Comparison of ENCODE assay signal across 8 cellular contexts in genomic region chr10:84194424-84195043, GRCh38. TPM values are rescaled to one million over a fixed set of nuclear protein-coding genes. Genes with fewer than 3 reads are reported as not detected.
A peak's percentile ranks its signal among the peaks of the same experiment; 100 is the strongest.
DNase-seq lines count a peak whose midpoint lies in the region; ATAC-seq and TF ChIP-seq lines count a peak whose summit lies in the region.

TSS of gene CDHR1 (plus strand) at chr10:84194537. CDS start at chr10:84194761, 224 bp downstream.

- ATAC-seq in GM18508 (IDR thresholded peaks at IDR 0.05; ENCODE audit: insufficient read depth, unreplicated experiment): peak; percentile 56
- peak; percentile 58 for ATAC-seq in HG02623 (IDR thresholded peaks at IDR 0.05; ENCODE audit: unreplicated experiment)
- no peak for ATAC-seq in GM18870 (IDR thresholded peaks at IDR 0.05; ENCODE audit: unreplicated experiment)

- peaks cover 61% of the 10 kb centered on the region for H3K27me3 ChIP-seq in iPS-15b (ENCODE audit: control insufficient read depth, insufficient read depth, low read length)
- peaks cover 63% of the 10 kb centered on the region for H3K27me3 ChIP-seq in smooth muscle cell (ENCODE audit: low read depth)

- H3K4me1 ChIP-seq in iPS-15b (ENCODE audit: control insufficient read depth, insufficient read depth, low read length): peaks cover 3% of the 10 kb centered on the region
- H3K4me1 ChIP-seq in smooth muscle cell (ENCODE audit: low read depth): no peaks in the 10 kb centered on the region

- H4K20me1 ChIP-seq in smooth muscle cell (ENCODE audit: low read depth): no peaks in the 10 kb centered on the region

- TF ChIP-seq CTCF in smooth muscle cell (IDR thresholded peaks at IDR 0.05; ENCODE audit: borderline replicate concordance, insufficient read depth, poor library complexity, severe bottlenecking): no peak

- H3K4me2 ChIP-seq in smooth muscle cell: peak within 1 kb of the TSS; percentile 97

- H3K9ac ChIP-seq in iPS-15b (ENCODE audit: low read depth, low read length): no peak within 1 kb of the TSS
- no peak within 1 kb of the TSS for H3K9ac ChIP-seq in smooth muscle cell (ENCODE audit: low read depth)

- H3K36me3 ChIP-seq in iPS-15b (ENCODE audit: control insufficient read depth, insufficient read depth, low read length): peaks cover 4% of the 10 kb centered on the region
- no peaks in the 10 kb centered on the region for H3K36me3 ChIP-seq in smooth muscle cell (ENCODE audit: low read depth)

- H3F3A ChIP-seq in smooth muscle cell (ENCODE audit: low read depth): no peaks in the 10 kb centered on the region

- peak; percentile 63 for DNase-seq in NCI-H510A treated with DMSO at 0.1 percent for 48 hours (lab: John Stamatoyannopoulos, UW)
- peak; percentile 29 for DNase-seq in activated naive CD4-positive, alpha-beta T cell treated with Interleukin-2 at 50 U/mL for 16 hours
- peak; percentile 32 for DNase-seq in smooth muscle cell (lab: John Stamatoyannopoulos, UW; ENCODE audit: unreplicated experiment)
- DNase-seq in NK-92 treated with Interleukin-12 subunit alpha and Interleukin-12 subunit beta, amount 100 ng/mL, for 24 hours (lab: John Stamatoyannopoulos, UW): no peak

- H3K27ac ChIP-seq in smooth muscle cell (ENCODE audit: low read depth): no peak within 1 kb of the TSS

- H2AFZ ChIP-seq in smooth muscle cell (ENCODE audit: low read depth): peak within 1 kb of the TSS; percentile 94

- peak within 1 kb of the TSS; percentile 68 for H3K4me3 ChIP-seq in iPS-15b (ENCODE audit: low read depth, low read length)
- H3K4me3 ChIP-seq in smooth muscle cell: peak within 1 kb of the TSS; percentile 69

- 5% methylated on average over 37 of the region's 61 CpGs for WGBS in smooth muscle cell (ENCODE audit: low lambda C conversion rate)

- H3K9me3 ChIP-seq in iPS-15b (ENCODE audit: control insufficient read depth, insufficient read depth, low read length): no peaks in the 10 kb centered on the region
- no peaks in the 10 kb centered on the region for H3K9me3 ChIP-seq in smooth muscle cell (replicated peaks; ENCODE audit: low read depth)

- H3K79me2 ChIP-seq in smooth muscle cell (ENCODE audit: low read depth): no peaks in the 10 kb centered on the region

RNA-seq across cellular contexts. Expression of gene CDHR1, which starts in this region (rescaled TPM):
- 0.67 and 4.3 TPM in 2 replicates for total RNA-seq in smooth muscle cell
- polyA plus RNA-seq in smooth muscle cell: 1.2 and 1.9 TPM in 2 replicates
